Comparison of ENCODE assay signal across 8 cellular contexts in genomic region chr2:170530284-170530745, GRCh38.
DNase-seq lines count a peak whose midpoint lies in the region; ATAC-seq and TF ChIP-seq lines count a peak whose summit lies in the region.

No MANE protein-coding gene starts in this region.

- H3K4me3 ChIP-seq in fibroblast of lung (replicated peaks in 1 of 4; ENCODE audit: control extremely low read depth in 1 of 4, insufficient read depth in 1 of 4, low read depth in 3 of 4, low read length in 4 of 4) = no peak overlapping the region
- no peak overlapping the region for H3K4me3 ChIP-seq in parathyroid adenoma (ENCODE audit: low read depth, low read length)

- H2AFZ ChIP-seq in fibroblast of lung (ENCODE audit: low read length) (no peak overlapping the region), parathyroid adenoma (peak overlapping the region; percentile 87)

- H3K9ac ChIP-seq in fibroblast of lung (ENCODE audit: insufficient read depth, low read length) (no peak overlapping the region), parathyroid adenoma (no peak overlapping the region)

- no peaks in the 10 kb centered on the region for H3K9me3 ChIP-seq in fibroblast of lung (ENCODE audit: control insufficient read depth, insufficient read depth, low read depth, low read length)
- no peaks in the 10 kb centered on the region for H3K9me3 ChIP-seq in parathyroid adenoma (ENCODE audit: control insufficient read depth, low read length)

- ATAC-seq in HG03378 (IDR thresholded peaks at IDR 0.05; ENCODE audit: unreplicated experiment) (no peak), HG02970 (IDR thresholded peaks at IDR 0.05; ENCODE audit: low FRiP score, unreplicated experiment) (no peak)

- H3K4me1 ChIP-seq in fibroblast of lung (ENCODE audit: control insufficient read depth, extremely low read depth, insufficient read depth, low read length) (peaks cover 4% of the 10 kb centered on the region), parathyroid adenoma (peaks cover 11% of the 10 kb centered on the region)

- DNase-seq in H4 (ENCODE audit: low spot score) (peak; percentile 66), NCI-H526 treated with DMSO at 0.1 percent for 48 hours (lab: John Stamatoyannopoulos, UW) (peak; percentile 96), fibroblast of lung (ENCODE audit: low read depth in 2 of 2) (peak; percentile 74 to 84), cerebellar nuclear complex (lab: John Stamatoyannopoulos, UW) (no peak), HCEC 1CT (no peak)

- H3K27me3 ChIP-seq in fibroblast of lung (ENCODE audit: control insufficient read depth, insufficient read depth, low read length) (no peaks in the 10 kb centered on the region), parathyroid adenoma (ENCODE audit: control insufficient read depth, insufficient read depth, low read length) (no peaks in the 10 kb centered on the region)

- no peaks in the 10 kb centered on the region for H4K20me1 ChIP-seq in fibroblast of lung (ENCODE audit: control insufficient read depth, extremely low read depth, insufficient read depth, low read length)

- H3K4me2 ChIP-seq in fibroblast of lung (ENCODE audit: extremely low read depth, insufficient read depth, low read length) (no peak overlapping the region), parathyroid adenoma (ENCODE audit: low read length) (peak overlapping the region; percentile 44)

- H3K36me3 ChIP-seq in fibroblast of lung (ENCODE audit: control insufficient read depth, insufficient read depth, low read length) (no peaks in the 10 kb centered on the region), parathyroid adenoma (ENCODE audit: control insufficient read depth, insufficient read depth, low read length) (no peaks in the 10 kb centered on the region)

- no peaks in the 10 kb centered on the region for H3K79me2 ChIP-seq in fibroblast of lung (ENCODE audit: control insufficient read depth, insufficient read depth, low read length)
- H3K79me2 ChIP-seq in parathyroid adenoma = no peaks in the 10 kb centered on the region

- H3K27ac ChIP-seq in fibroblast of lung (ENCODE audit: insufficient read depth, low read length) = no peak overlapping the region
- H3K27ac ChIP-seq in parathyroid adenoma = peak overlapping the region; percentile 13

- TF ChIP-seq CTCF in fibroblast of lung (conservative IDR thresholded peaks at IDR 0.05 in 1 of 2, IDR thresholded peaks at IDR 0.05 in 1 of 2; ENCODE audit: low read depth in 1 of 2, low read length in 2 of 2) (no peak), parathyroid adenoma (IDR thresholded peaks at IDR 0.05) (no peak)

Comparison
In these comparisons a context has a peak if more than half of its experiments do, and no peak if none do; other contexts are left out.
1. DNase-seq: peak in H4 (single experiment), NCI-H526 treated with DMSO at 0.1 percent for 48 hours (single experiment) and fibroblast of lung (2 of 2); none in cerebellar nuclear complex (0 of 2) and HCEC 1CT (single experiment).